ENCODE assay signal across 28 cellular contexts in genomic region chr4:60088803-60089202, GRCh38.
"Had no signal": no experiment of that assay in that cellular context is flagged by ENCODE, and none has a peak within 500 bp of the region (broad histone marks: within the 10 kb centered on the region; RNA-seq: fewer than 3 reads in every experiment).

No MANE protein-coding gene starts in this region.

- H3K36me3 Mint-ChIP-seq: activated CD4-positive, alpha-beta memory T cell treated with anti-CD3 and anti-CD28 coated beads for 36 hours; activated CD8-positive, alpha-beta memory T cell treated with anti-CD3 and anti-CD28 coated beads, Interleukin-2, amount 10 ng/mL, durations not matched to agents 7 days and 5 days; activated naive CD4-positive, alpha-beta T cell treated with anti-CD3 and anti-CD28 coated beads, Interleukin-2, amount 10 ng/mL, durations not matched to agents 7 days and 5 days; activated naive CD4-positive, alpha-beta T cell treated with anti-CD3 and anti-CD28 coated beads, Interleukin-2, amount 50 U/mL, for 72 hours; activated naive CD8-positive, alpha-beta T cell treated with anti-CD3 and anti-CD28 coated beads, Interleukin-2, amount 10 ng/mL, durations not matched to agents 7 days and 5 days; brain had no signal

- H3K27me3 Mint-ChIP-seq: activated B cell treated with CpG ODN at 0.5 μM for 24 hours; activated CD4-positive, alpha-beta memory T cell treated with anti-CD3 and anti-CD28 coated beads for 36 hours; activated CD4-positive, alpha-beta T cell treated with anti-CD3 and anti-CD28 coated beads for 36 hours; activated CD4-positive, alpha-beta T cell treated with anti-CD3 and anti-CD28 coated beads, Interleukin-2, amount 10 ng/mL, durations not matched to agents 24 days and 14 days; activated CD8-positive, alpha-beta memory T cell treated with anti-CD3 and anti-CD28 coated beads, Interleukin-2, amount 10 ng/mL, durations not matched to agents 7 days and 5 days; activated naive CD4-positive, alpha-beta T cell treated with anti-CD3 and anti-CD28 coated beads, Interleukin-2, amount 10 ng/mL, durations not matched to agents 7 days and 5 days; activated naive CD8-positive, alpha-beta T cell treated with anti-CD3 and anti-CD28 coated beads, Interleukin-2, amount 10 ng/mL, durations not matched to agents 7 days and 5 days; activated T-cell treated with anti-CD3 and anti-CD28 coated beads, Interleukin-2, amount 50 U/mL, for 24 hours; brain; dendritic cell treated with granulocyte-macrophage colony-stimulating factor and Interleukin-4, amounts not matched to agents 40 ng/mL and 50 ng/mL, for 4 days had no signal

- H3K4me1 ChIP-seq: ascending aorta, breast epithelium had no signal

- H3K36me3 ChIP-seq: ascending aorta, breast epithelium, cardiac muscle cell had no signal

- H3K4me3 ChIP-seq: ascending aorta, breast epithelium, cardiac muscle cell, coronary artery, dorsolateral prefrontal cortex had no signal

- H3K4me1 Mint-ChIP-seq: activated B cell treated with CpG ODN at 0.5 μM for 24 hours; activated CD4-positive, alpha-beta T cell treated with anti-CD3 and anti-CD28 coated beads for 36 hours; activated CD4-positive, alpha-beta T cell treated with anti-CD3 and anti-CD28 coated beads, Interleukin-2, amount 10 ng/mL, durations not matched to agents 24 days and 14 days; activated CD8-positive, alpha-beta memory T cell treated with anti-CD3 and anti-CD28 coated beads, Interleukin-2, amount 10 ng/mL, durations not matched to agents 7 days and 5 days; activated naive CD4-positive, alpha-beta T cell treated with anti-CD3 and anti-CD28 coated beads, Interleukin-2, amount 10 ng/mL, durations not matched to agents 7 days and 5 days; activated naive CD8-positive, alpha-beta T cell treated with anti-CD3 and anti-CD28 coated beads, Interleukin-2, amount 10 ng/mL, durations not matched to agents 7 days and 5 days had no signal

- H3K9me3 ChIP-seq: ascending aorta, breast epithelium had no signal

- H3K27ac Mint-ChIP-seq: activated B cell treated with CpG ODN at 0.5 μM for 24 hours; activated CD4-positive, alpha-beta memory T cell treated with anti-CD3 and anti-CD28 coated beads for 36 hours; activated CD4-positive, alpha-beta T cell treated with anti-CD3 and anti-CD28 coated beads for 36 hours; activated CD4-positive, alpha-beta T cell treated with anti-CD3 and anti-CD28 coated beads, Interleukin-2, amount 10 ng/mL, durations not matched to agents 24 days and 14 days; activated CD8-positive, alpha-beta memory T cell treated with anti-CD3 and anti-CD28 coated beads, Interleukin-2, amount 10 ng/mL, durations not matched to agents 7 days and 5 days; activated CD8-positive, alpha-beta T cell treated with anti-CD3 and anti-CD28 coated beads, Interleukin-2, amount 10 ng/mL, durations not matched to agents 7 days and 5 days; activated naive CD4-positive, alpha-beta T cell treated with anti-CD3 and anti-CD28 coated beads, Interleukin-2, amount 10 ng/mL, durations not matched to agents 7 days and 5 days; activated naive CD4-positive, alpha-beta T cell treated with anti-CD3 and anti-CD28 coated beads, Interleukin-2, amount 50 U/mL, for 72 hours; activated naive CD8-positive, alpha-beta T cell treated with anti-CD3 and anti-CD28 coated beads, Interleukin-2, amount 10 ng/mL, durations not matched to agents 7 days and 5 days; activated T-cell treated with anti-CD3 and anti-CD28 coated beads, Interleukin-2, amount 50 U/mL, for 24 hours; activated T-cell treated with anti-CD3 and anti-CD28 coated beads, Interleukin-2, amount 50 U/mL, for 72 hours; brain; dendritic cell treated with granulocyte-macrophage colony-stimulating factor and Interleukin-4, amounts not matched to agents 40 ng/mL and 50 ng/mL, for 4 days had no signal

- DNase-seq: activated B cell treated with CpG ODN at 0.5 μM for 24 hours; activated CD4-positive, alpha-beta memory T cell treated with anti-CD3 and anti-CD28 coated beads for 36 hours; activated CD4-positive, alpha-beta T cell treated with anti-CD3 and anti-CD28 coated beads for 36 hours; activated CD4-positive, alpha-beta T cell treated with anti-CD3 and anti-CD28 coated beads, Interleukin-2, amount 10 ng/mL, durations not matched to agents 24 days and 14 days; activated CD4-positive, CD25-positive, alpha-beta regulatory T cell treated with anti-CD3 and anti-CD28 coated beads, Interleukin-2, amount 50 U/mL, for 72 hours; activated CD8-positive, alpha-beta memory T cell treated with anti-CD3 and anti-CD28 coated beads, Interleukin-2, amount 10 ng/mL, durations not matched to agents 7 days and 5 days; activated CD8-positive, alpha-beta memory T cell treated with anti-CD3 and anti-CD28 coated beads, Interleukin-2, amount 50 U/mL, for 4 hours; activated CD8-positive, alpha-beta T cell treated with anti-CD3 and anti-CD28 coated beads, Interleukin-2, amount 10 ng/mL, durations not matched to agents 7 days and 5 days; activated gamma-delta T cell; activated naive CD4-positive, alpha-beta T cell; activated naive CD4-positive, alpha-beta T cell treated with anti-CD3 and anti-CD28 coated beads, Interleukin-2, amount 10 ng/mL, durations not matched to agents 7 days and 5 days; activated naive CD8-positive, alpha-beta T cell treated with anti-CD3 and anti-CD28 coated beads, Interleukin-2, amount 10 ng/mL, durations not matched to agents 7 days and 5 days; activated T-cell treated with anti-CD3 and anti-CD28 coated beads, Interleukin-2, amount 50 U/mL, for 24 hours; activated T-cell treated with anti-CD3 and anti-CD28 coated beads, Interleukin-2, amount 50 U/mL, for 72 hours; central memory CD4-positive, alpha-beta T cell; dorsolateral prefrontal cortex; effector memory CD4-positive, alpha-beta T cell; endodermal cell; foreskin fibroblast; head of caudate nucleus; T-helper 2 cell had no signal

- H3K27ac ChIP-seq: ascending aorta, breast epithelium, cardiac muscle cell, coronary artery, dorsolateral prefrontal cortex had no signal

- H3K27me3 ChIP-seq: ascending aorta, breast epithelium, cardiac muscle cell, dorsolateral prefrontal cortex had no signal

- H3K9me3 Mint-ChIP-seq: endodermal cell had no signal

- H3K4me3 Mint-ChIP-seq: activated B cell treated with CpG ODN at 0.5 μM for 24 hours; activated CD4-positive, alpha-beta memory T cell treated with anti-CD3 and anti-CD28 coated beads for 36 hours; activated CD4-positive, alpha-beta T cell treated with anti-CD3 and anti-CD28 coated beads for 36 hours; activated CD4-positive, alpha-beta T cell treated with anti-CD3 and anti-CD28 coated beads, Interleukin-2, amount 10 ng/mL, durations not matched to agents 24 days and 14 days; activated CD8-positive, alpha-beta memory T cell treated with anti-CD3 and anti-CD28 coated beads, Interleukin-2, amount 10 ng/mL, durations not matched to agents 7 days and 5 days; activated CD8-positive, alpha-beta T cell treated with anti-CD3 and anti-CD28 coated beads, Interleukin-2, amount 10 ng/mL, durations not matched to agents 7 days and 5 days; activated naive CD4-positive, alpha-beta T cell treated with anti-CD3 and anti-CD28 coated beads, Interleukin-2, amount 10 ng/mL, durations not matched to agents 7 days and 5 days; activated naive CD8-positive, alpha-beta T cell treated with anti-CD3 and anti-CD28 coated beads, Interleukin-2, amount 10 ng/mL, durations not matched to agents 7 days and 5 days; activated T-cell treated with anti-CD3 and anti-CD28 coated beads, Interleukin-2, amount 50 U/mL, for 24 hours; activated T-cell treated with anti-CD3 and anti-CD28 coated beads, Interleukin-2, amount 50 U/mL, for 72 hours; brain; dendritic cell treated with granulocyte-macrophage colony-stimulating factor and Interleukin-4, amounts not matched to agents 40 ng/mL and 50 ng/mL, for 4 days; endodermal cell had no signal
